ENCODE assay signal across 29 cellular contexts in genomic region chr2:165938237-165938636, GRCh38.
"Had no signal": no experiment of that assay in that cellular context is flagged by ENCODE, and none has a peak within 500 bp of the region (broad histone marks: within the 10 kb centered on the region; RNA-seq: fewer than 3 reads in every experiment).

No MANE protein-coding gene starts in this region.

- H3K4me3 Mint-ChIP-seq: activated CD4-positive, alpha-beta memory T cell treated with anti-CD3 and anti-CD28 coated beads for 36 hours; activated CD4-positive, alpha-beta T cell treated with anti-CD3 and anti-CD28 coated beads, Interleukin-2, amount 10 ng/mL, durations not matched to agents 7 days and 5 days; activated naive CD8-positive, alpha-beta T cell treated with anti-CD3 and anti-CD28 coated beads, Interleukin-2, amount 50 U/mL, for 24 hours; T-cell had no signal

- ATAC-seq: activated naive CD8-positive, alpha-beta T cell treated with anti-CD3 and anti-CD28 coated beads, Interleukin-2, amount 50 U/mL, for 24 hours; Panc1; Right ventricle myocardium inferior; T-cell had no signal

- H3K9me3 Mint-ChIP-seq: activated CD4-positive, alpha-beta memory T cell treated with anti-CD3 and anti-CD28 coated beads for 36 hours; activated CD4-positive, alpha-beta T cell treated with anti-CD3 and anti-CD28 coated beads, Interleukin-2, amount 10 ng/mL, durations not matched to agents 7 days and 5 days; activated naive CD8-positive, alpha-beta T cell treated with anti-CD3 and anti-CD28 coated beads, Interleukin-2, amount 50 U/mL, for 24 hours; T-cell had no signal

- H3K4me3 ChIP-seq: ascending aorta, cardiac muscle cell, SK-N-MC had no signal

- H3K27ac Mint-ChIP-seq: activated CD4-positive, alpha-beta memory T cell treated with anti-CD3 and anti-CD28 coated beads for 36 hours; activated CD4-positive, alpha-beta T cell treated with anti-CD3 and anti-CD28 coated beads, Interleukin-2, amount 10 ng/mL, durations not matched to agents 7 days and 5 days; activated naive CD8-positive, alpha-beta T cell treated with anti-CD3 and anti-CD28 coated beads, Interleukin-2, amount 50 U/mL, for 24 hours had no signal

- DNase-seq: activated CD4-positive, alpha-beta memory T cell treated with anti-CD3 and anti-CD28 coated beads for 36 hours; activated CD4-positive, alpha-beta T cell treated with anti-CD3 and anti-CD28 coated beads, Interleukin-2, amount 10 ng/mL, durations not matched to agents 7 days and 5 days; activated CD4-positive, CD25-positive, alpha-beta regulatory T cell; activated CD8-positive, alpha-beta memory T cell treated with anti-CD3 and anti-CD28 coated beads for 24 hours; activated naive CD4-positive, alpha-beta T cell treated with anti-CD3 and anti-CD28 coated beads, Interleukin-2, amount 50 U/mL, for 16 hours; activated naive CD8-positive, alpha-beta T cell treated with anti-CD3 and anti-CD28 coated beads, Interleukin-2, amount 50 U/mL, for 24 hours; activated T-cell treated with anti-CD3 and anti-CD28 coated beads, Interleukin-2, amount 50 U/mL, for 48 hours; amniotic stem cell; brain microvascular endothelial cell; MM.1S; NCI-H1105; NCI-H1436; NCI-H187; NCI-H2081; NCI-H510A treated with DMSO at 0.1 percent for 48 hours; NCI-H69; NK-92 treated with Interleukin-12 subunit alpha and Interleukin-12 subunit beta, amount 100 ng/mL, for 24 hours; OCI-M1; RPMI8226; T-cell; T-helper 2 cell; T1000 had no signal

- H3K27ac ChIP-seq: ascending aorta, brain microvascular endothelial cell, cardiac muscle cell, SK-N-MC had no signal

- H3K27me3 Mint-ChIP-seq: activated CD4-positive, alpha-beta memory T cell treated with anti-CD3 and anti-CD28 coated beads for 36 hours; activated CD4-positive, alpha-beta T cell treated with anti-CD3 and anti-CD28 coated beads, Interleukin-2, amount 10 ng/mL, durations not matched to agents 7 days and 5 days; activated naive CD8-positive, alpha-beta T cell treated with anti-CD3 and anti-CD28 coated beads, Interleukin-2, amount 50 U/mL, for 24 hours; T-cell had no signal

- H3K4me1 Mint-ChIP-seq: activated CD4-positive, alpha-beta T cell treated with anti-CD3 and anti-CD28 coated beads, Interleukin-2, amount 10 ng/mL, durations not matched to agents 7 days and 5 days; activated naive CD8-positive, alpha-beta T cell treated with anti-CD3 and anti-CD28 coated beads, Interleukin-2, amount 50 U/mL, for 24 hours had no signal

- FAIRE-seq: colon, TTC549 had no signal

- H3K27me3 ChIP-seq: ascending aorta, brain microvascular endothelial cell, cardiac muscle cell had no signal

- H3K9me3 ChIP-seq: ascending aorta had no signal

- H3K4me1 ChIP-seq: ascending aorta had no signal
